ENCODE assay signal across 6 cellular contexts in genomic region chr11:235180-235997, GRCh38. TPM values are rescaled to one million over a fixed set of nuclear protein-coding genes. Genes with fewer than 3 reads are reported as not detected.
A peak's percentile ranks its signal among the peaks of the same experiment; 100 is the strongest.
DNase-seq lines count a peak whose midpoint lies in the region; ATAC-seq and TF ChIP-seq lines count a peak whose summit lies in the region.

No MANE protein-coding gene starts in this region.

- H3K36me3 ChIP-seq in Peyer's patch (peaks cover 0 to 6% (median 0%) of the 10 kb centered on the region in 3 donors), smooth muscle cell (ENCODE audit: low read depth) (no peaks in the 10 kb centered on the region)

- ATAC-seq in GM19397 (IDR thresholded peaks at IDR 0.05; ENCODE audit: unreplicated experiment) (peak; percentile 3), HG03095 (IDR thresholded peaks at IDR 0.05; ENCODE audit: unreplicated experiment) (no peak)

- DNase-seq in Peyer's patch, result peak in 1 of 3 donors; percentile 46
- peak; percentile 10 for DNase-seq in epithelial cell of proximal tubule (ENCODE audit: low read depth)
- no peak for DNase-seq in smooth muscle cell (lab: John Stamatoyannopoulos, UW; ENCODE audit: unreplicated experiment)
- no peak for DNase-seq in NCI-H82 treated with DMSO at 0.1 percent for 48 hours (lab: John Stamatoyannopoulos, UW; ENCODE audit: unreplicated experiment)

- H4K20me1 ChIP-seq in smooth muscle cell (ENCODE audit: low read depth), result peaks cover 18% of the 10 kb centered on the region

- H3K27ac ChIP-seq in Peyer's patch (peak overlapping the region; percentile 92 to 97 (median 95)), smooth muscle cell (ENCODE audit: low read depth) (peak overlapping the region; percentile 57)

- H2AFZ ChIP-seq in smooth muscle cell (ENCODE audit: low read depth), result peak overlapping the region; percentile 25

- 40% methylated on average over 21 of the region's 21 CpGs for WGBS in smooth muscle cell (ENCODE audit: low lambda C conversion rate)

- peak overlapping the region; percentile 44 for H3K9ac ChIP-seq in smooth muscle cell (ENCODE audit: low read depth)

- peak overlapping the region; percentile 98 for H3K4me2 ChIP-seq in smooth muscle cell

- H3K27me3 ChIP-seq in Peyer's patch (no peaks in the 10 kb centered on the region), smooth muscle cell (ENCODE audit: low read depth) (no peaks in the 10 kb centered on the region)

- TF ChIP-seq CTCF in Peyer's patch (IDR thresholded peaks at IDR 0.05), result no peak
- TF ChIP-seq CTCF in epithelial cell of proximal tubule (conservative IDR thresholded peaks at IDR 0.05; ENCODE audit: low read depth, low read length), result no peak
- no peak for TF ChIP-seq CTCF in smooth muscle cell (IDR thresholded peaks at IDR 0.05; ENCODE audit: borderline replicate concordance, insufficient read depth, poor library complexity, severe bottlenecking)

- H3K9me3 ChIP-seq in Peyer's patch, result no peaks in the 10 kb centered on the region
- H3K9me3 ChIP-seq in smooth muscle cell (replicated peaks; ENCODE audit: low read depth), result no peaks in the 10 kb centered on the region

- H3F3A ChIP-seq in smooth muscle cell (ENCODE audit: low read depth), result no peaks in the 10 kb centered on the region

- TF ChIP-seq POLR2A in Peyer's patch (IDR thresholded peaks at IDR 0.05), result no peak

- H3K4me1 ChIP-seq in Peyer's patch (peaks cover 0 to 32% (median 6%) of the 10 kb centered on the region in 4 donors), smooth muscle cell (ENCODE audit: low read depth) (peaks cover 15% of the 10 kb centered on the region)

- peaks cover 44% of the 10 kb centered on the region for H3K79me2 ChIP-seq in smooth muscle cell (ENCODE audit: low read depth)

- peak overlapping the region; percentile 82 to 94 (median 87) for H3K4me3 ChIP-seq in Peyer's patch
- H3K4me3 ChIP-seq in epithelial cell of proximal tubule (ENCODE audit: low read depth, low read length), result peak overlapping the region; percentile 100
- peak overlapping the region; percentile 94 for H3K4me3 ChIP-seq in smooth muscle cell

RNA-seq across cellular contexts. Expression of gene SIRT3, which starts 0.8 kb away (rescaled TPM):
- total RNA-seq in Peyer's patch (10 to 100 TPM; 21.2 to 36.3 (median 29.3) TPM), epithelial cell of proximal tubule (5.5 and 11.8 TPM in 2 replicates), smooth muscle cell (10.8 and 13.0 TPM in 2 replicates)
- 19.8 and 22.6 TPM in 2 replicates for polyA plus RNA-seq in smooth muscle cell

RNA-seq across cellular contexts. Expression of gene PSMD13, which starts 1.4 kb away (rescaled TPM):
- 100 to 1,000 TPM in 2 of 4 donors, 10 to 100 TPM in 2; 74.5 to 125 (median 96.9) TPM for total RNA-seq in Peyer's patch
- total RNA-seq in epithelial cell of proximal tubule, result 222 and 249 TPM in 2 replicates
- total RNA-seq in smooth muscle cell, result 77.4 and 79.2 TPM in 2 replicates
- polyA plus RNA-seq in smooth muscle cell, result 173 and 200 TPM in 2 replicates

RNA-seq across cellular contexts. Expression of gene RIC8A, which starts 27.9 kb away (rescaled TPM):
- total RNA-seq in Peyer's patch, result 100 to 1,000 TPM in 1 of 4 donors, 10 to 100 TPM in 3; 65.0 to 108 (median 86.8) TPM
- total RNA-seq in epithelial cell of proximal tubule, result 116 and 143 TPM in 2 replicates
- 71.2 and 118 TPM in 2 replicates for total RNA-seq in smooth muscle cell
- polyA plus RNA-seq in smooth muscle cell, result 120 and 121 TPM in 2 replicates

RNA-seq across cellular contexts. Expression of gene BET1L, which starts 28.2 kb away (rescaled TPM):
- total RNA-seq in Peyer's patch (10 to 100 TPM; 20.6 to 69.7 (median 40.1) TPM), epithelial cell of proximal tubule (15.2 and 23.7 TPM in 2 replicates), smooth muscle cell (31.3 and 40.5 TPM in 2 replicates)
- polyA plus RNA-seq in smooth muscle cell, result 92.5 and 97.4 TPM in 2 replicates

RNA-seq across cellular contexts. Expression of gene SCGB1C1, which starts 42.5 kb away (rescaled TPM):
- total RNA-seq in Peyer's patch (not detected), epithelial cell of proximal tubule (not detected in 2 replicates), smooth muscle cell (not detected in 2 replicates)
- polyA plus RNA-seq in smooth muscle cell, result not detected in 2 replicates
